Comparison of ENCODE assay signal across 37 cellular contexts in genomic region chr6:132624175-132624574, GRCh38. TPM values are rescaled to one million over a fixed set of nuclear protein-coding genes. Genes with fewer than 3 reads are reported as not detected.
"Had no signal": no experiment of that assay in that cellular context is flagged by ENCODE, and none has a peak within 500 bp of the region (broad histone marks: within the 10 kb centered on the region; RNA-seq: fewer than 3 reads in every experiment).

Gene TAAR2 (minus strand): TSS chr6:132624275. CDS start chr6:132624275, 0 bp downstream.

- ATAC-seq: activated CD4-positive, alpha-beta T cell treated with anti-CD3 and anti-CD28 coated beads for 36 hours; activated naive CD4-positive, alpha-beta T cell treated with anti-CD3 and anti-CD28 coated beads, Interleukin-2, amount 50 U/mL, for 72 hours; activated T-cell treated with anti-CD3 and anti-CD28 coated beads, Interleukin-2, amount 50 U/mL, for 72 hours; gastroesophageal sphincter; heart right ventricle; T-helper 17 cell had no signal

- H3K4me1 Mint-ChIP-seq: activated B cell treated with CpG ODN at 0.5 μM for 24 hours; activated CD4-positive, alpha-beta memory T cell treated with anti-CD3 and anti-CD28 coated beads, Interleukin-2, amount 10 ng/mL, durations not matched to agents 7 days and 5 days; activated CD4-positive, alpha-beta T cell treated with anti-CD3 and anti-CD28 coated beads for 36 hours; activated CD4-positive, alpha-beta T cell treated with anti-CD3 and anti-CD28 coated beads, Interleukin-2, amount 10 ng/mL, durations not matched to agents 24 days and 14 days; activated naive CD4-positive, alpha-beta T cell treated with anti-CD3 and anti-CD28 coated beads, Interleukin-2, amount 10 ng/mL, durations not matched to agents 7 days and 5 days; activated naive CD8-positive, alpha-beta T cell treated with anti-CD3 and anti-CD28 coated beads, Interleukin-2, amount 10 ng/mL, durations not matched to agents 7 days and 5 days; brain; T-helper 17 cell had no signal

- H3K9me3 Mint-ChIP-seq: activated CD4-positive, alpha-beta memory T cell treated with anti-CD3 and anti-CD28 coated beads, Interleukin-2, amount 10 ng/mL, durations not matched to agents 7 days and 5 days; activated CD4-positive, alpha-beta T cell treated with anti-CD3 and anti-CD28 coated beads, Interleukin-2, amount 10 ng/mL, durations not matched to agents 24 days and 14 days; activated naive CD4-positive, alpha-beta T cell treated with anti-CD3 and anti-CD28 coated beads, Interleukin-2, amount 10 ng/mL, durations not matched to agents 7 days and 5 days; activated naive CD4-positive, alpha-beta T cell treated with anti-CD3 and anti-CD28 coated beads, Interleukin-2, amount 50 U/mL, for 72 hours; activated naive CD8-positive, alpha-beta T cell treated with anti-CD3 and anti-CD28 coated beads, Interleukin-2, amount 10 ng/mL, durations not matched to agents 7 days and 5 days; T-helper 2 cell treated with Interferon-gamma antibody and Interleukin-4, amounts not matched to agents 5 μg/mL and 100 μg/mL, for 36 hours had no signal

- H3K9me3 ChIP-seq: colonic mucosa had no signal

- H3K27ac ChIP-seq: ascending aorta, breast epithelium, cardiac muscle cell, colonic mucosa, epithelial cell of prostate, esophagus squamous epithelium, gastroesophageal sphincter, heart right ventricle, WERI-Rb-1 had no signal

- H3K27me3 ChIP-seq: ascending aorta, breast epithelium, cardiac muscle cell, colonic mucosa, esophagus squamous epithelium, gastroesophageal sphincter had no signal

- H3K27ac Mint-ChIP-seq: activated B cell treated with CpG ODN at 0.5 μM for 24 hours; activated CD4-positive, alpha-beta memory T cell treated with anti-CD3 and anti-CD28 coated beads, Interleukin-2, amount 10 ng/mL, durations not matched to agents 7 days and 5 days; activated CD4-positive, alpha-beta T cell treated with anti-CD3 and anti-CD28 coated beads for 36 hours; activated CD4-positive, alpha-beta T cell treated with anti-CD3 and anti-CD28 coated beads, Interleukin-2, amount 10 ng/mL, durations not matched to agents 24 days and 14 days; activated naive CD4-positive, alpha-beta T cell treated with anti-CD3 and anti-CD28 coated beads, Interleukin-2, amount 10 ng/mL, durations not matched to agents 7 days and 5 days; activated naive CD4-positive, alpha-beta T cell treated with anti-CD3 and anti-CD28 coated beads, Interleukin-2, amount 50 U/mL, for 72 hours; activated naive CD8-positive, alpha-beta T cell treated with anti-CD3 and anti-CD28 coated beads, Interleukin-2, amount 10 ng/mL, durations not matched to agents 7 days and 5 days; activated T-cell treated with anti-CD3 and anti-CD28 coated beads, Interleukin-2, amount 50 U/mL, for 24 hours; activated T-cell treated with anti-CD3 and anti-CD28 coated beads, Interleukin-2, amount 50 U/mL, for 72 hours; brain; T-helper 17 cell; T-helper 2 cell treated with Interferon-gamma antibody and Interleukin-4, amounts not matched to agents 5 μg/mL and 100 μg/mL, for 36 hours had no signal

- H3K4me3 ChIP-seq: ascending aorta, breast epithelium, cardiac muscle cell, colonic mucosa, esophagus squamous epithelium, gastroesophageal sphincter, heart right ventricle had no signal

- H3K36me3 ChIP-seq: ascending aorta, breast epithelium, cardiac muscle cell, colonic mucosa, esophagus squamous epithelium, gastroesophageal sphincter, heart right ventricle, WERI-Rb-1 had no signal

- H3K4me1 ChIP-seq: ascending aorta, breast epithelium, colonic mucosa, esophagus squamous epithelium, gastroesophageal sphincter, heart right ventricle had no signal

- DNase-seq: activated B cell treated with CpG ODN at 0.5 μM for 24 hours; activated CD4-positive, alpha-beta memory T cell treated with anti-CD3 and anti-CD28 coated beads, Interleukin-2, amount 10 ng/mL, durations not matched to agents 7 days and 5 days; activated CD4-positive, alpha-beta T cell treated with anti-CD3 and anti-CD28 coated beads for 36 hours; activated CD4-positive, alpha-beta T cell treated with anti-CD3 and anti-CD28 coated beads, Interleukin-2, amount 10 ng/mL, durations not matched to agents 24 days and 14 days; activated CD4-positive, alpha-beta T cell treated with anti-CD3 and anti-CD28 coated beads, Interleukin-2, amount 50 U/mL, for 4 hours; activated CD4-positive, CD25-positive, alpha-beta regulatory T cell treated with anti-CD3 and anti-CD28 coated beads, Interleukin-2, amount 50 U/mL, for 72 hours; activated CD8-positive, alpha-beta memory T cell treated with anti-CD3 and anti-CD28 coated beads, Interleukin-2, amount 50 U/mL, for 48 hours; activated gamma-delta T cell; activated naive CD4-positive, alpha-beta T cell; activated naive CD4-positive, alpha-beta T cell treated with anti-CD3 and anti-CD28 coated beads, Interleukin-2, amount 10 ng/mL, durations not matched to agents 7 days and 5 days; activated naive CD8-positive, alpha-beta T cell treated with anti-CD3 and anti-CD28 coated beads, Interleukin-2, amount 10 ng/mL, durations not matched to agents 7 days and 5 days; activated T-cell treated with anti-CD3 and anti-CD28 coated beads for 4 hours; activated T-cell treated with anti-CD3 and anti-CD28 coated beads, Interleukin-2, amount 50 U/mL, for 24 hours; activated T-cell treated with anti-CD3 and anti-CD28 coated beads, Interleukin-2, amount 50 U/mL, for 72 hours; central memory CD4-positive, alpha-beta T cell; cerebellar nuclear complex; colonic mucosa; effector CD8-positive, alpha-beta T cell; esophagus squamous epithelium; foreskin melanocyte; heart right ventricle; T-helper 17 cell; T1000; WERI-Rb-1 had no signal

- H3K36me3 Mint-ChIP-seq: activated naive CD4-positive, alpha-beta T cell treated with anti-CD3 and anti-CD28 coated beads, Interleukin-2, amount 10 ng/mL, durations not matched to agents 7 days and 5 days; activated naive CD4-positive, alpha-beta T cell treated with anti-CD3 and anti-CD28 coated beads, Interleukin-2, amount 50 U/mL, for 72 hours; activated naive CD8-positive, alpha-beta T cell treated with anti-CD3 and anti-CD28 coated beads, Interleukin-2, amount 10 ng/mL, durations not matched to agents 7 days and 5 days; brain had no signal

- H3K4me3 Mint-ChIP-seq: activated B cell treated with CpG ODN at 0.5 μM for 24 hours; activated CD4-positive, alpha-beta memory T cell treated with anti-CD3 and anti-CD28 coated beads, Interleukin-2, amount 10 ng/mL, durations not matched to agents 7 days and 5 days; activated CD4-positive, alpha-beta T cell treated with anti-CD3 and anti-CD28 coated beads for 36 hours; activated CD4-positive, alpha-beta T cell treated with anti-CD3 and anti-CD28 coated beads, Interleukin-2, amount 10 ng/mL, durations not matched to agents 24 days and 14 days; activated naive CD4-positive, alpha-beta T cell treated with anti-CD3 and anti-CD28 coated beads, Interleukin-2, amount 10 ng/mL, durations not matched to agents 7 days and 5 days; activated naive CD8-positive, alpha-beta T cell treated with anti-CD3 and anti-CD28 coated beads, Interleukin-2, amount 10 ng/mL, durations not matched to agents 7 days and 5 days; activated T-cell treated with anti-CD3 and anti-CD28 coated beads, Interleukin-2, amount 50 U/mL, for 24 hours; activated T-cell treated with anti-CD3 and anti-CD28 coated beads, Interleukin-2, amount 50 U/mL, for 72 hours; brain; T-helper 17 cell; T-helper 2 cell treated with Interferon-gamma antibody and Interleukin-4, amounts not matched to agents 5 μg/mL and 100 μg/mL, for 36 hours had no signal

RNA-seq across cellular contexts. Expression of gene TAAR2, which starts in this region (rescaled TPM):
- total RNA-seq: activated B cell treated with CpG ODN at 0.5 μM for 24 hours; activated CD4-positive, alpha-beta memory T cell treated with anti-CD3 and anti-CD28 coated beads, Interleukin-2, amount 10 ng/mL, durations not matched to agents 7 days and 5 days; activated CD4-positive, alpha-beta T cell treated with anti-CD3 and anti-CD28 coated beads for 36 hours; activated CD4-positive, alpha-beta T cell treated with anti-CD3 and anti-CD28 coated beads, Interleukin-2, amount 10 ng/mL, durations not matched to agents 24 days and 14 days; activated naive CD4-positive, alpha-beta T cell treated with anti-CD3 and anti-CD28 coated beads, Interleukin-2, amount 50 U/mL, for 72 hours; activated naive CD8-positive, alpha-beta T cell treated with anti-CD3 and anti-CD28 coated beads, Interleukin-2, amount 10 ng/mL, durations not matched to agents 7 days and 5 days; activated T-cell treated with anti-CD3 and anti-CD28 coated beads, Interleukin-2, amount 50 U/mL, for 72 hours; ascending aorta; breast epithelium; cardiac muscle cell; colonic mucosa; dermis microvascular lymphatic vessel endothelial cell; endothelial cell of umbilical vein; esophagus squamous epithelium; fibroblast of lung; fibroblast of villous mesenchyme; gastroesophageal sphincter; glomerular endothelial cell; heart right ventricle; T-helper 17 cell had no signal
